29 cellular contexts compared by ENCODE assay signal in the genomic region with DNA sequence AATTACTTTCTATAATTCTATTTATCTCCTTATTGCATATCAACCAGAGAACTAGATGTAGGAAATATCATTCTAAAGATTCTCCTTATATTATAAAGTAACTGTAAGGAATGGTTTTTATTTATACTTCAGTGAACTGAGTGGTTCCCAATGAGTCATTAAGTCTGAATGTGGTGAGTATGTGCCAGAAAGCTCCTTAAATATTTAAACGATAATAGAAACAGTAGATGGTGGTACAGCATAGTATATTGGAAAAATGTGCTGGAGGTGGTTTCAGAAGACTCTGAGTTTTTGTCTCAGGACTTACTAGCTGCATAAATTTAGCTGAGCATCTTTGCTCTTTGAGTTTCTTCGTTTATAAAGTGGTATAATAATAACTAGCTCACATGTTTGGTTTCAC.
DNase-seq lines count a peak whose midpoint lies in the region; ATAC-seq and TF ChIP-seq lines count a peak whose summit lies in the region.
"Had no signal": no experiment of that assay in that cellular context is flagged by ENCODE, and none has a peak within 500 bp of the region (broad histone marks: within the 10 kb centered on the region; RNA-seq: fewer than 3 reads in every experiment).

No MANE protein-coding gene starts in this region.

- no peaks in the 10 kb centered on the region for H3K36me3 ChIP-seq in adipocyte (ENCODE audit: control insufficient read depth, insufficient read depth, low read length, severe bottlenecking)
- no peaks in the 10 kb centered on the region for H3K36me3 ChIP-seq in fibroblast of lung (ENCODE audit: control insufficient read depth, insufficient read depth, low read length)
- H3K36me3 ChIP-seq: thyroid gland had no signal

- no peak for ATAC-seq in effector memory CD8-positive, alpha-beta T cell (replicated peaks)
- ATAC-seq: activated T-cell treated with anti-CD3 and anti-CD28 coated beads, Interleukin-2, amount 50 U/mL, for 4 hours; CD8-positive, alpha-beta T cell; sciatic nerve; T-helper 17 cell had no signal

- H3K9me3 Mint-ChIP-seq in effector memory CD8-positive, alpha-beta T cell: no peaks in the 10 kb centered on the region
- H3K9me3 Mint-ChIP-seq: activated naive CD4-positive, alpha-beta T cell treated with anti-CD3 and anti-CD28 coated beads for 36 hours; activated T-cell treated with anti-CD3 and anti-CD28 coated beads, Interleukin-2, amount 50 U/mL, for 4 hours; CD8-positive, alpha-beta T cell; nephron progenitor cell; stimulated activated naive CD8-positive, alpha-beta T cell treated with anti-CD3 and anti-CD28 coated beads, Interleukin-15, Interleukin-2, amounts not matched to agents 100 ng/mL and 50 ng/mL, for 24 hours had no signal

- no peak overlapping the region for H3K27ac Mint-ChIP-seq in effector memory CD8-positive, alpha-beta T cell
- H3K27ac Mint-ChIP-seq: activated naive CD4-positive, alpha-beta T cell treated with anti-CD3 and anti-CD28 coated beads for 36 hours; CD8-positive, alpha-beta T cell; nephron progenitor cell; stimulated activated naive CD8-positive, alpha-beta T cell treated with anti-CD3 and anti-CD28 coated beads, Interleukin-15, Interleukin-2, amounts not matched to agents 100 ng/mL and 50 ng/mL, for 24 hours; T-helper 17 cell had no signal

- no peaks in the 10 kb centered on the region for H3K36me3 Mint-ChIP-seq in effector memory CD8-positive, alpha-beta T cell (ENCODE audit: insufficient read depth)
- H3K36me3 Mint-ChIP-seq: CD8-positive, alpha-beta T cell had no signal

- H3K4me1 ChIP-seq in adipocyte (ENCODE audit: control insufficient read depth, insufficient read depth, low read length) (no peaks in the 10 kb centered on the region), fibroblast of lung (ENCODE audit: control insufficient read depth, extremely low read depth, insufficient read depth, low read length) (no peaks in the 10 kb centered on the region)
- H3K4me1 ChIP-seq: thyroid gland had no signal

- H3K27me3 ChIP-seq in adipocyte (replicated peaks; ENCODE audit: control insufficient read depth, insufficient read depth, low read length): no peaks in the 10 kb centered on the region
- no peaks in the 10 kb centered on the region for H3K27me3 ChIP-seq in fibroblast of lung (ENCODE audit: control insufficient read depth, insufficient read depth, low read length)
- H3K27me3 ChIP-seq: thyroid gland had no signal

- no peak overlapping the region for H3K9ac ChIP-seq in adipocyte (ENCODE audit: low read length)
- H3K9ac ChIP-seq in fibroblast of lung (ENCODE audit: insufficient read depth, low read length): no peak overlapping the region
- H3K9ac ChIP-seq: SK-N-SH had no signal

- peaks cover 0 to 6% of the 10 kb centered on the region in 2 donors for H3K27me3 Mint-ChIP-seq in effector memory CD8-positive, alpha-beta T cell

- TF ChIP-seq CTCF in fibroblast of lung (conservative IDR thresholded peaks at IDR 0.05 in 1 of 2, IDR thresholded peaks at IDR 0.05 in 1 of 2; ENCODE audit: low read depth in 1 of 2, low read length in 2 of 2): no peak

- no peaks in the 10 kb centered on the region for H4K20me1 ChIP-seq in fibroblast of lung (ENCODE audit: control insufficient read depth, extremely low read depth, insufficient read depth, low read length)

- DNase-seq in HT1080 (ENCODE audit: low read depth): peak; percentile 57
- peak; percentile 0 for DNase-seq in adipocyte (ENCODE audit: low read depth)
- peak; percentile 33 to 59 for DNase-seq in fibroblast of lung (ENCODE audit: low read depth in 2 of 2)
- DNase-seq in renal cortical epithelial cell (ENCODE audit: low read depth): peak; percentile 43
- no peak for DNase-seq in activated naive CD4-positive, alpha-beta T cell treated with Interleukin-2 at 50 U/mL for 16 hours
- no peak for DNase-seq in activated gamma-delta T cell treated with Interleukin-2 at 50 U/mL for 16 hours
- no peak for DNase-seq in NOMO-1 treated with dmso at 0.1 percent for 144 hours (lab: John Stamatoyannopoulos, UW; ENCODE audit: unreplicated experiment)
- DNase-seq in effector memory CD8-positive, alpha-beta T cell: no peak
- DNase-seq: activated CD4-positive, alpha-beta T cell treated with anti-CD3 and anti-CD28 coated beads for 4 hours; activated CD8-positive, alpha-beta memory T cell treated with anti-CD3 and anti-CD28 coated beads for 24 hours; activated naive CD4-positive, alpha-beta T cell treated with anti-CD3 and anti-CD28 coated beads for 36 hours; activated T-cell treated with anti-CD3 and anti-CD28 coated beads, Interleukin-2, amount 50 U/mL, for 4 hours; amniotic stem cell; CD8-positive, alpha-beta T cell; central memory CD4-positive, alpha-beta T cell; islet precursor cell; Karpas-422; MV-4-11; NCI-H1694 treated with DMSO at 0.1 percent for 48 hours; NCI-H2171; NCI-H524 treated with DMSO at 0.1 percent for 48 hours; nephron progenitor cell; SK-N-SH; stimulated activated CD4-positive, alpha-beta T cell treated with anti-CD3 and anti-CD28 coated beads, Interleukin-15, amount 100 ng/mL, for 24 hours; T-helper 17 cell; thyroid gland had no signal

- H3K79me2 ChIP-seq in fibroblast of lung (ENCODE audit: control insufficient read depth, insufficient read depth, low read length): no peaks in the 10 kb centered on the region

- no peak overlapping the region for H2AFZ ChIP-seq in fibroblast of lung (ENCODE audit: low read length)

- no peaks in the 10 kb centered on the region for H3K9me3 ChIP-seq in adipocyte (ENCODE audit: control insufficient read depth, low read length)
- H3K9me3 ChIP-seq in fibroblast of lung (ENCODE audit: control insufficient read depth, insufficient read depth, low read depth, low read length): no peaks in the 10 kb centered on the region
- H3K9me3 ChIP-seq: SK-N-SH, thyroid gland had no signal

- H3K4me3 ChIP-seq in adipocyte (ENCODE audit: low read length): no peak overlapping the region
- no peak overlapping the region for H3K4me3 ChIP-seq in fibroblast of lung (replicated peaks in 1 of 4; ENCODE audit: control extremely low read depth in 1 of 4, insufficient read depth in 1 of 4, low read depth in 3 of 4, low read length in 4 of 4)
- H3K4me3 ChIP-seq: lung, thyroid gland had no signal

- no peak overlapping the region for H3K4me2 ChIP-seq in fibroblast of lung (ENCODE audit: extremely low read depth, insufficient read depth, low read length)
- H3K4me2 ChIP-seq: SK-N-SH had no signal

- no peaks in the 10 kb centered on the region for H3K4me1 Mint-ChIP-seq in effector memory CD8-positive, alpha-beta T cell (ENCODE audit: low read depth in 2 of 2)
- H3K4me1 Mint-ChIP-seq: T-helper 17 cell had no signal

- H3K27ac ChIP-seq in fibroblast of lung (ENCODE audit: insufficient read depth, low read length): no peak overlapping the region
- H3K27ac ChIP-seq: thyroid gland had no signal

- H3K4me3 Mint-ChIP-seq in effector memory CD8-positive, alpha-beta T cell: no peak overlapping the region
- H3K4me3 Mint-ChIP-seq: activated naive CD4-positive, alpha-beta T cell treated with anti-CD3 and anti-CD28 coated beads for 36 hours; activated T-cell treated with anti-CD3 and anti-CD28 coated beads, Interleukin-2, amount 50 U/mL, for 4 hours; CD8-positive, alpha-beta T cell; nephron progenitor cell; stimulated activated naive CD8-positive, alpha-beta T cell treated with anti-CD3 and anti-CD28 coated beads, Interleukin-15, Interleukin-2, amounts not matched to agents 100 ng/mL and 50 ng/mL, for 24 hours; T-helper 17 cell had no signal

Comparison
In these comparisons a context has a peak if more than half of its experiments do, and no peak if none do; other contexts are left out.
1. DNase-seq: peak in HT1080 (single experiment), adipocyte (single experiment), fibroblast of lung (2 of 2) and renal cortical epithelial cell (single experiment); none in activated naive CD4-positive, alpha-beta T cell treated with Interleukin-2 at 50 U/mL for 16 hours (single experiment), activated gamma-delta T cell treated with Interleukin-2 at 50 U/mL for 16 hours (single experiment), NOMO-1 treated with dmso at 0.1 percent for 144 hours (single experiment) and effector memory CD8-positive, alpha-beta T cell (0 of 3).